ENCODE assay signal across 8 cellular contexts in genomic region chr1:32250893-32251716, GRCh38. TPM values are rescaled to one million over a fixed set of nuclear protein-coding genes. Genes with fewer than 3 reads are reported as not detected.
DNase-seq lines count a peak whose midpoint lies in the region; ATAC-seq and TF ChIP-seq lines count a peak whose summit lies in the region.

Gene LCK, plus strand, starts transcription at chr1:32251265. Its CDS starts 23,065 bp downstream, at chr1:32274330.

- peaks cover 2% of the 10 kb centered on the region for H3K27me3 Mint-ChIP-seq in IgD-negative memory B cell

- no peak within 1 kb of the TSS for H3K4me2 ChIP-seq in mesendoderm (ENCODE audit: low read length)
- H3K4me2 ChIP-seq in PC-3 (ENCODE audit: low read length): no peak within 1 kb of the TSS

- H3K4me3 ChIP-seq in mesendoderm (ENCODE audit: low read length) (no peak within 1 kb of the TSS), stomach (peak within 1 kb of the TSS; percentile 19 to 31 (median 26)), PC-3 (ENCODE audit: low read length) (no peak within 1 kb of the TSS)

- no CpG with 5 or more reads among the region's 25 CpGs for WGBS in mesendoderm (ENCODE audit: extremely low coverage, insufficient coverage, low lambda C conversion rate)
- WGBS in stomach, 5 donors: 73 to 88% (median 81%) methylated on average over 24 to 25 of the region's 25 CpGs

- no peak for TF ChIP-seq EP300 in stomach (IDR thresholded peaks at IDR 0.05)

- no peak within 1 kb of the TSS for H3K23ac ChIP-seq in mesendoderm (ENCODE audit: low read length)

- no peak within 1 kb of the TSS for H3K9ac ChIP-seq in mesendoderm (ENCODE audit: low read length)
- H3K9ac ChIP-seq in PC-3 (ENCODE audit: low read length): no peak within 1 kb of the TSS

- H3K27ac ChIP-seq in mesendoderm (ENCODE audit: low read depth, low read length) (no peak within 1 kb of the TSS), stomach (peak within 1 kb of the TSS; percentile 50 to 85 (median 75)), PC-3 (ENCODE audit: low read length) (no peak within 1 kb of the TSS)

- H3K9me2 ChIP-seq in PC-3 (replicated peaks; ENCODE audit: low read length): no peaks in the 10 kb centered on the region

- POLR2A ChIA-PET in PC-3 (lab: Charles Lee; ENCODE audit: unreplicated experiment): no interaction called here

- H4K8ac ChIP-seq in mesendoderm (ENCODE audit: low read depth, low read length): no peak within 1 kb of the TSS

- H3F3A ChIP-seq in PC-3 (ENCODE audit: low read length, unreplicated experiment): no peaks in the 10 kb centered on the region

- H3K36me3 ChIP-seq in mesendoderm (ENCODE audit: control insufficient read depth, insufficient read depth, low read length): no peaks in the 10 kb centered on the region
- no peaks in the 10 kb centered on the region for H3K36me3 ChIP-seq in stomach
- no peaks in the 10 kb centered on the region for H3K36me3 ChIP-seq in PC-3 (ENCODE audit: low read depth, low read length)

- H3K27me3 ChIP-seq in mesendoderm (ENCODE audit: insufficient read depth, low read length, poor library complexity) (no peaks in the 10 kb centered on the region), stomach (no peaks in the 10 kb centered on the region), PC-3 (ENCODE audit: low read length) (no peaks in the 10 kb centered on the region)

- DNase-seq in activated T-cell treated with anti-CD3 and anti-CD28 coated beads for 48 hours (ENCODE audit: low read depth): peak; percentile 76
- DNase-seq in mesendoderm: no peak
- DNase-seq in stomach: no peak
- DNase-seq in DMS 273 (lab: John Stamatoyannopoulos, UW; ENCODE audit: unreplicated experiment): no peak
- no peak for DNase-seq in NCI-H2081 treated with DMSO at 0.1 percent for 48 hours (lab: John Stamatoyannopoulos, UW)
- no peak for DNase-seq in PC-3

- no peak within 1 kb of the TSS for H4K5ac ChIP-seq in mesendoderm (ENCODE audit: low read length)

- no peak within 1 kb of the TSS for H2AK5ac ChIP-seq in mesendoderm (ENCODE audit: low read length)

- TF ChIP-seq CTCF in stomach (IDR thresholded peaks at IDR 0.05) (no peak), PC-3 (conservative IDR thresholded peaks at IDR 0.05; ENCODE audit: low read depth, low read length) (no peak)

- no peaks in the 10 kb centered on the region for H3K36me3 Mint-ChIP-seq in IgD-negative memory B cell

- ATAC-seq in HG02571 (IDR thresholded peaks at IDR 0.05; ENCODE audit: unreplicated experiment) (no peak), PC-3 (no peak)

- peaks cover 1% of the 10 kb centered on the region for H3K4me1 ChIP-seq in mesendoderm (ENCODE audit: control insufficient read depth, low read depth, low read length)
- peaks cover 12 to 42% (median 18%) of the 10 kb centered on the region in 4 donors for H3K4me1 ChIP-seq in stomach
- peaks cover 16% of the 10 kb centered on the region; the same call in 1 of the 2 replicates for H3K4me1 ChIP-seq in PC-3 (ENCODE audit: insufficient read depth, low read length)

- H2BK5ac ChIP-seq in mesendoderm (ENCODE audit: low read length): no peak within 1 kb of the TSS

- peaks cover 62 to 76% (median 70%) of the 10 kb centered on the region in 3 donors for H3K4me1 Mint-ChIP-seq in IgD-negative memory B cell

- H3K9me3 ChIP-seq in stomach (no peaks in the 10 kb centered on the region), PC-3 (ENCODE audit: low read length) (no peaks in the 10 kb centered on the region)

- H3K27ac Mint-ChIP-seq in IgD-negative memory B cell: peak within 1 kb of the TSS; percentile 96 to 99 (median 99)

- CTCF ChIA-PET in PC-3 (lab: Charles Lee): no interaction called here

- H3K79me2 ChIP-seq in mesendoderm (ENCODE audit: control insufficient read depth, insufficient read depth, low read length) (no peaks in the 10 kb centered on the region), PC-3 (ENCODE audit: low read length) (no peaks in the 10 kb centered on the region)

- peak within 1 kb of the TSS; percentile 28 for H3K56ac ChIP-seq in mesendoderm (ENCODE audit: low read length)

- TF ChIP-seq POLR2A in stomach (IDR thresholded peaks at IDR 0.05): peak in 1 of 4 donors; percentile 11

- no peak within 1 kb of the TSS for H2BK15ac ChIP-seq in mesendoderm (replicated peaks; ENCODE audit: low read depth)

- BruUV-seq in PC-3 (replicated peaks; lab: Mats Ljungman, UMichigan): no TSS peak

- no peak within 1 kb of the TSS for H2AFZ ChIP-seq in PC-3 (ENCODE audit: low read length)

- no peak within 1 kb of the TSS for H3K18ac ChIP-seq in mesendoderm (ENCODE audit: low read length)

- no peaks in the 10 kb centered on the region for H4K20me1 ChIP-seq in PC-3 (ENCODE audit: low read length)

- H3K4ac ChIP-seq in mesendoderm (ENCODE audit: low read depth, low read length): no peak within 1 kb of the TSS

- H2BK120ac ChIP-seq in mesendoderm (ENCODE audit: low read depth, low read length): no peak within 1 kb of the TSS

- H3K4me3 Mint-ChIP-seq in IgD-negative memory B cell: peak within 1 kb of the TSS; percentile 74 to 95 (median 79)

- no peaks in the 10 kb centered on the region for H3K79me1 ChIP-seq in mesendoderm (ENCODE audit: low read length)

- no peaks in the 10 kb centered on the region for H3K9me3 Mint-ChIP-seq in IgD-negative memory B cell

- intact Hi-C loops in stomach (cut with DNase I; ENCODE audit: low total_unique reads) (no loop called here), PC-3 (cut with micrococcal nuclease) (no loop called here)

RNA-seq across cellular contexts. Expression of gene LCK, which starts in this region (rescaled TPM):
- polyA plus RNA-seq in IgD-negative memory B cell (80.5 TPM), stomach (1 to 10 TPM; 1.5 to 4.1 (median 2.3) TPM)
- polyA plus RNA-seq in mesendoderm (2013, experiment 1 of 2): 19.6 TPM
- polyA plus RNA-seq in mesendoderm (2013, experiment 2 of 2): 20.3 TPM
- total RNA-seq in stomach (1 to 10 TPM in 4 of 5 donors, under 1 TPM in 1; 0.58 to 6.4 (median 2.0) TPM), PC-3 (2014; rRNA removed) (3.6 and 4.3 TPM in 2 replicates)

Comparison
In these comparisons a context has a peak if more than half of its experiments do, and no peak if none do; other contexts are left out.
1. RNA of gene LCK (polyA plus RNA-seq): 80.5 TPM in IgD-negative memory B cell (single experiment); 1.5 to 4.1 TPM in stomach; every median in the first group is over 10 times any median in the second.
2. H3K27ac ChIP-seq: peak in stomach (5 of 5); none in mesendoderm (single experiment) and PC-3 (single experiment).
3. H3K4me3 ChIP-seq: peak in stomach (4 of 4); none in mesendoderm (single experiment) and PC-3 (single experiment).